Comparison of ENCODE assay signal across 9 cellular contexts in genomic region chr1:160779662-160780397, GRCh38. TPM values are rescaled to one million over a fixed set of nuclear protein-coding genes. Genes with fewer than 3 reads are reported as not detected.
A peak's percentile ranks its signal among the peaks of the same experiment; 100 is the strongest.
DNase-seq lines count a peak whose midpoint lies in the region; ATAC-seq, FAIRE-seq and TF ChIP-seq lines count a peak whose summit lies in the region.
"Had no signal": no experiment of that assay in that cellular context is flagged by ENCODE, and none has a peak within 500 bp of the region (broad histone marks: within the 10 kb centered on the region; RNA-seq: fewer than 3 reads in every experiment).

No MANE protein-coding gene starts in this region.

- TF ChIP-seq CTCF in mesothelial cell of epicardium (IDR thresholded peaks at IDR 0.05; ENCODE audit: unreplicated experiment) (peak; percentile 19), dorsolateral prefrontal cortex (IDR thresholded peaks at IDR 0.05 in 54 of 56, conservative IDR thresholded peaks at IDR 0.05 in 2 of 56; ENCODE audit: low read depth in 1 of 56, partially characterized antibody in 56 of 56) (peak in 10 of 56 donors; percentile 4 to 25 (median 17))

- DNase-seq in Daoy (ENCODE audit: low read depth) = peak; percentile 59
- DNase-seq in HTR-8/SVneo (ENCODE audit: insufficient read length, low spot score) = peak; percentile 10
- peak; percentile 58 to 61 for DNase-seq in activated T-cell treated with anti-CD3 and anti-CD28 coated beads, Interleukin-2, amount 50 U/mL, for 72 hours
- DNase-seq in mesothelial cell of epicardium (ENCODE audit: low spot score in 2 of 2, unreplicated experiment in 2 of 2) = no peak
- no peak for DNase-seq in dorsolateral prefrontal cortex
- no peak for DNase-seq in NCI-H1105 treated with DMSO at 0.1 percent for 48 hours (lab: John Stamatoyannopoulos, UW)

- peaks cover 0 to 7% (median 0%) of the 10 kb centered on the region in 45 donors for H3K27me3 ChIP-seq in dorsolateral prefrontal cortex
- H3K27me3 ChIP-seq: Peyer's patch had no signal

- H3K9me3 Mint-ChIP-seq in activated T-cell treated with anti-CD3 and anti-CD28 coated beads, Interleukin-2, amount 50 U/mL, for 72 hours = no peaks in the 10 kb centered on the region
- peaks cover under 1% of the 10 kb centered on the region for H3K9me3 Mint-ChIP-seq in mesothelial cell of epicardium

- FAIRE-seq in HTR-8/SVneo (lab: Jason Lieb, UNC) = no peak

- H3K4me3 ChIP-seq in dorsolateral prefrontal cortex = no peak overlapping the region
- H3K4me3 ChIP-seq: Peyer's patch had no signal

- no peak overlapping the region for H3K4me3 Mint-ChIP-seq in activated T-cell treated with anti-CD3 and anti-CD28 coated beads, Interleukin-2, amount 50 U/mL, for 72 hours
- no peak overlapping the region for H3K4me3 Mint-ChIP-seq in mesothelial cell of epicardium

- H3K27ac ChIP-seq in dorsolateral prefrontal cortex = no peak overlapping the region

- H3K27me3 Mint-ChIP-seq in activated T-cell treated with anti-CD3 and anti-CD28 coated beads, Interleukin-2, amount 50 U/mL, for 72 hours (ENCODE audit: low read depth) = no peaks in the 10 kb centered on the region
- no peaks in the 10 kb centered on the region for H3K27me3 Mint-ChIP-seq in mesothelial cell of epicardium (ENCODE audit: low read depth)

- intact Hi-C loops in dorsolateral prefrontal cortex (cut with DNase I) = no loop called here

- H3K36me3 Mint-ChIP-seq in activated T-cell treated with anti-CD3 and anti-CD28 coated beads, Interleukin-2, amount 50 U/mL, for 72 hours (ENCODE audit: insufficient read depth in 2 of 2) = no peaks in the 10 kb centered on the region
- H3K36me3 Mint-ChIP-seq in mesothelial cell of epicardium = no peaks in the 10 kb centered on the region

- peak; percentile 41 to 43 for ATAC-seq in activated T-cell treated with anti-CD3 and anti-CD28 coated beads, Interleukin-2, amount 50 U/mL, for 72 hours (replicated peaks in 1 of 2)
- ATAC-seq in GM19397 (IDR thresholded peaks at IDR 0.05; ENCODE audit: unreplicated experiment) = no peak
- no peak for ATAC-seq in HG02759 (IDR thresholded peaks at IDR 0.05; ENCODE audit: unreplicated experiment)

- no peak overlapping the region for H3K27ac Mint-ChIP-seq in activated T-cell treated with anti-CD3 and anti-CD28 coated beads, Interleukin-2, amount 50 U/mL, for 72 hours
- no peak overlapping the region for H3K27ac Mint-ChIP-seq in mesothelial cell of epicardium

- peaks cover 48% of the 10 kb centered on the region for H3K4me1 Mint-ChIP-seq in activated T-cell treated with anti-CD3 and anti-CD28 coated beads, Interleukin-2, amount 50 U/mL, for 72 hours (ENCODE audit: low read depth)
- peaks cover 22% of the 10 kb centered on the region for H3K4me1 Mint-ChIP-seq in mesothelial cell of epicardium

RNA-seq across cellular contexts. Expression of gene LY9, which starts 16.1 kb away (rescaled TPM):
- 0.06 TPM in 1 of 2 replicates, not detected in the other for total RNA-seq in Daoy (2014; rRNA removed; shearing (Covaris generic))
- total RNA-seq in activated T-cell treated with anti-CD3 and anti-CD28 coated beads, Interleukin-2, amount 50 U/mL, for 72 hours = 10 to 100 TPM in 1 of 2 donors, 1 to 10 TPM in 1; 7.6 to 19.0 TPM
- total RNA-seq in mesothelial cell of epicardium = not detected in 3 replicates
- 1 to 10 TPM in 3 of 120 experiments, under 1 TPM in 8, not detected in 109; 0.24 to 1.1 (median 0.48) TPM for total RNA-seq in dorsolateral prefrontal cortex

RNA-seq across cellular contexts. Expression of gene SLAMF7, which starts 40.8 kb away (rescaled TPM):
- total RNA-seq in Daoy (2014; rRNA removed; shearing (Covaris generic)) = 0.03 and 0.91 TPM in 2 replicates
- 10 to 100 TPM; 42.6 to 68.3 TPM for total RNA-seq in activated T-cell treated with anti-CD3 and anti-CD28 coated beads, Interleukin-2, amount 50 U/mL, for 72 hours
- total RNA-seq in mesothelial cell of epicardium (not detected in 3 replicates), dorsolateral prefrontal cortex (1 to 10 TPM in 1 of 120 experiments, under 1 TPM in 25, not detected in 94; 0.11 to 1.5 (median 0.38) TPM)

Comparison
In these comparisons a context has a peak if more than half of its experiments do, and no peak if none do; other contexts are left out.
1. DNase-seq: peak in Daoy (single experiment), HTR-8/SVneo (single experiment) and activated T-cell treated with anti-CD3 and anti-CD28 coated beads, Interleukin-2, amount 50 U/mL, for 72 hours (2 of 2); none in mesothelial cell of epicardium (0 of 2), dorsolateral prefrontal cortex (0 of 10) and NCI-H1105 treated with DMSO at 0.1 percent for 48 hours (single experiment).
2. ATAC-seq: peak in activated T-cell treated with anti-CD3 and anti-CD28 coated beads, Interleukin-2, amount 50 U/mL, for 72 hours (2 of 2); none in GM19397 (single experiment) and HG02759 (single experiment).
3. RNA of gene SLAMF7, which starts 40.8 kb away (total RNA-seq): 42.6 to 68.3 TPM in activated T-cell treated with anti-CD3 and anti-CD28 coated beads, Interleukin-2, amount 50 U/mL, for 72 hours; 0.03 to 0.91 TPM in Daoy, 0.11 to 1.5 TPM in dorsolateral prefrontal cortex and not detected in mesothelial cell of epicardium; every median in the first group is over 10 times any median in the second.